8 cellular contexts compared by ENCODE assay signal in genomic region chr19:17125728-17126677, GRCh38. TPM values are rescaled to one million over a fixed set of nuclear protein-coding genes. Genes with fewer than 3 reads are reported as not detected.
DNase-seq lines count a peak whose midpoint lies in the region; ATAC-seq, FAIRE-seq and TF ChIP-seq lines count a peak whose summit lies in the region.

No MANE protein-coding gene starts in this region.

- intact Hi-C loops in sigmoid colon (cut with DNase I), result no loop called here

- peak; percentile 86 to 88 for ATAC-seq in activated T-cell treated with anti-CD3 and anti-CD28 coated beads, Interleukin-2, amount 50 U/mL, for 4 hours

- H3K36me3 Mint-ChIP-seq in HFFc6 (ENCODE audit: low read depth), result peaks cover 15% of the 10 kb centered on the region; the same call in 1 of the 2 replicates
- H3K36me3 Mint-ChIP-seq in activated T-cell treated with anti-CD3 and anti-CD28 coated beads, Interleukin-2, amount 50 U/mL, for 4 hours (ENCODE audit: insufficient read depth), result peaks cover 9% of the 10 kb centered on the region

- no peaks in the 10 kb centered on the region for H3K27me3 ChIP-seq in sigmoid colon

- H3K4me3 ChIP-seq in GM12864 (ENCODE audit: low read depth, low read length) (peak overlapping the region; percentile 13), sigmoid colon (no peak overlapping the region)

- H3K27me3 Mint-ChIP-seq in HFFc6 (ENCODE audit: insufficient read depth), result peaks cover 3% of the 10 kb centered on the region
- no peaks in the 10 kb centered on the region for H3K27me3 Mint-ChIP-seq in activated T-cell treated with anti-CD3 and anti-CD28 coated beads, Interleukin-2, amount 50 U/mL, for 4 hours (ENCODE audit: low read depth)

- H3K27ac ChIP-seq in sigmoid colon, result peak overlapping the region; percentile 37 to 71 (median 64)

- H3K36me3 ChIP-seq in sigmoid colon, result no peaks in the 10 kb centered on the region

- H3K9me3 Mint-ChIP-seq in HFFc6, result no peaks in the 10 kb centered on the region
- no peaks in the 10 kb centered on the region for H3K9me3 Mint-ChIP-seq in activated T-cell treated with anti-CD3 and anti-CD28 coated beads, Interleukin-2, amount 50 U/mL, for 4 hours

- TF ChIP-seq EP300 in sigmoid colon (IDR thresholded peaks at IDR 0.05), result no peak

- H3K4me3 Mint-ChIP-seq in HFFc6, result 0 out of 2 replicates have a peak overlapping the region, but pooled peaks have one; percentile 20
- peak overlapping the region; percentile 76 for H3K4me3 Mint-ChIP-seq in activated T-cell treated with anti-CD3 and anti-CD28 coated beads, Interleukin-2, amount 50 U/mL, for 4 hours

- peaks cover 21% of the 10 kb centered on the region for H3K4me1 Mint-ChIP-seq in HFFc6 (ENCODE audit: low read depth)
- H3K4me1 Mint-ChIP-seq in activated T-cell treated with anti-CD3 and anti-CD28 coated beads, Interleukin-2, amount 50 U/mL, for 4 hours (ENCODE audit: low read depth), result peaks cover 40% of the 10 kb centered on the region

- peak overlapping the region; percentile 65 for H3K27ac Mint-ChIP-seq in HFFc6

- WGBS in sigmoid colon, 2 donors, result 43 to 75% methylated on average over 23 of the region's 23 CpGs

- H3K4me1 ChIP-seq in sigmoid colon, result peaks cover 0 to 18% (median 10%) of the 10 kb centered on the region in 4 donors

- no peak for TF ChIP-seq CTCF in GM12864 (IDR thresholded peaks at IDR 0.05; ENCODE audit: low read depth, low read length, missing control alignments)
- TF ChIP-seq CTCF in HFFc6 (IDR thresholded peaks at IDR 0.05), result no peak
- TF ChIP-seq CTCF in sigmoid colon (IDR thresholded peaks at IDR 0.05), result no peak

- TF ChIP-seq POLR2A in sigmoid colon (IDR thresholded peaks at IDR 0.05), result no peak

- FAIRE-seq in HTR-8/SVneo (lab: Jason Lieb, UNC), result no peak

- DNase-seq in GM12864 (ENCODE audit: low read depth), result peak; percentile 81
- no peak for DNase-seq in HFFc6
- DNase-seq in NOMO-1 treated with DMSO at 0.1 percent for 48 hours (lab: John Stamatoyannopoulos, UW; ENCODE audit: unreplicated experiment), result peak; percentile 82
- peak; percentile 57 for DNase-seq in activated T-cell treated with anti-CD3 and anti-CD28 coated beads, Interleukin-2, amount 50 U/mL, for 4 hours
- DNase-seq in foreskin melanocyte, result peak; percentile 91
- DNase-seq in sigmoid colon, result peak; percentile 80
- DNase-seq in HTR-8/SVneo (ENCODE audit: insufficient read length, low spot score), result no peak
- DNase-seq in iPS-NIHi11 (ENCODE audit: low spot score), result no peak

- H3K9me3 ChIP-seq in sigmoid colon, result no peaks in the 10 kb centered on the region

RNA-seq across cellular contexts. Expression of gene MYO9B, which starts 50.4 kb away (rescaled TPM):
- total RNA-seq in HFFc6 (2021; fragmentation: NEBNext Ultra II Directional; extraction: Animal tissue kit (Norgen Biotek cat#: 25700)), result 10 to 100 TPM; 81.2 to 89.0 (median 83.4) TPM
- total RNA-seq in activated T-cell treated with anti-CD3 and anti-CD28 coated beads, Interleukin-2, amount 50 U/mL, for 4 hours, result 100 to 1,000 TPM in 1 of 3 donors, 10 to 100 TPM in 2; 82.6 to 104 (median 91.4) TPM
- 10 to 100 TPM; 42.8 to 95.0 (median 58.3) TPM for total RNA-seq in sigmoid colon
- 10 to 100 TPM; 24.6 to 85.9 (median 29.8) TPM for polyA plus RNA-seq in sigmoid colon

RNA-seq across cellular contexts. Expression of gene HAUS8, which starts 50.8 kb away (rescaled TPM):
- total RNA-seq in HFFc6 (2021; fragmentation: NEBNext Ultra II Directional; extraction: Animal tissue kit (Norgen Biotek cat#: 25700)), result 10 to 100 TPM in 5 of 6 experiments, 1 to 10 TPM in 1; 7.6 to 13.2 (median 12.2) TPM
- 10 to 100 TPM; 21.5 to 29.3 (median 28.3) TPM for total RNA-seq in activated T-cell treated with anti-CD3 and anti-CD28 coated beads, Interleukin-2, amount 50 U/mL, for 4 hours
- total RNA-seq in sigmoid colon, result 10 to 100 TPM in 2 of 4 donors, 1 to 10 TPM in 2; 6.7 to 14.1 (median 11.1) TPM
- polyA plus RNA-seq in sigmoid colon, result 10 to 100 TPM in 2 of 3 donors, 1 to 10 TPM in 1; 9.6 to 14.8 (median 10.4) TPM

Comparison
In these comparisons a context has a peak if more than half of its experiments do, and no peak if none do; other contexts are left out.
1. DNase-seq: peak in GM12864 (single experiment), NOMO-1 treated with DMSO at 0.1 percent for 48 hours (single experiment), activated T-cell treated with anti-CD3 and anti-CD28 coated beads, Interleukin-2, amount 50 U/mL, for 4 hours (single experiment), foreskin melanocyte (single experiment) and sigmoid colon (single experiment); none in HFFc6 (single experiment), HTR-8/SVneo (single experiment) and iPS-NIHi11 (single experiment).